26 cellular contexts compared by ENCODE assay signal in genomic region chr20:3245156-3245555, GRCh38. TPM values are rescaled to one million over a fixed set of nuclear protein-coding genes. Genes with fewer than 3 reads are reported as not detected.
DNase-seq lines count a peak whose midpoint lies in the region; ATAC-seq, FAIRE-seq and TF ChIP-seq lines count a peak whose summit lies in the region.
"Had no signal": no experiment of that assay in that cellular context is flagged by ENCODE, and none has a peak within 500 bp of the region (broad histone marks: within the 10 kb centered on the region; RNA-seq: fewer than 3 reads in every experiment).

No MANE protein-coding gene starts in this region.

- intact Hi-C loops in HepG2 (cut with micrococcal nuclease; ENCODE audit: unreplicated experiment) (loop anchor here (10.0 kb wide), 1 partner anchor 80 kb away; no protein-coding TSS in a partner anchor), right lobe of liver (cut with DNase I) (no loop called here), tibial artery (cut with DNase I; ENCODE audit: low total_unique reads) (no loop called here)

- H3K36me3 Mint-ChIP-seq in T-helper 17 cell (ENCODE audit: low read depth) (no peaks in the 10 kb centered on the region), progenitor cell of endocrine pancreas (ENCODE audit: insufficient read depth) (peaks cover 4% of the 10 kb centered on the region), endodermal cell (ENCODE audit: low read depth) (no peaks in the 10 kb centered on the region)
- no peaks in the 10 kb centered on the region for H3K36me3 Mint-ChIP-seq in activated naive CD4-positive, alpha-beta T cell treated with anti-CD3 and anti-CD28 coated beads, Interleukin-2, amount 10 ng/mL, durations not matched to agents 7 days and 5 days
- H3K36me3 Mint-ChIP-seq: CD8-positive, alpha-beta memory T cell had no signal

- H3K4me1 ChIP-seq in HepG2 (ENCODE audit: insufficient read depth, low read length) (peaks cover 69% of the 10 kb centered on the region), right lobe of liver (peaks cover 0 to 8% (median 0%) of the 10 kb centered on the region in 4 donors), endodermal cell (ENCODE audit: control insufficient read depth, insufficient read depth, low read length) (no peaks in the 10 kb centered on the region), tibial artery (peaks cover 0 to 22% (median 17%) of the 10 kb centered on the region in 4 donors)
- H3K4me1 ChIP-seq: BE2C had no signal

- H3K4me3 ChIP-seq in HepG2 (replicated peaks in 1 of 3; ENCODE audit: insufficient read depth in 1 of 3, low read depth in 2 of 3, low read length in 3 of 3) (no peak overlapping the region), right lobe of liver (no peak overlapping the region), endodermal cell (ENCODE audit: low read length) (no peak overlapping the region), tibial artery (no peak overlapping the region)
- H3K4me3 ChIP-seq: BLaER1 treated with 17β-estradiol and CSF1 and Interleukin-3, amounts not matched to agents 10 nM and 100 nM; GM23338 had no signal

- no peak overlapping the region for H3K27ac Mint-ChIP-seq in T-helper 17 cell
- peak overlapping the region; percentile 88 for H3K27ac Mint-ChIP-seq in progenitor cell of endocrine pancreas
- no peak overlapping the region for H3K27ac Mint-ChIP-seq in endodermal cell
- no peak overlapping the region for H3K27ac Mint-ChIP-seq in activated naive CD4-positive, alpha-beta T cell treated with anti-CD3 and anti-CD28 coated beads, Interleukin-2, amount 10 ng/mL, durations not matched to agents 7 days and 5 days
- H3K27ac Mint-ChIP-seq: CD14-positive monocyte; CD4-positive, alpha-beta T cell; GM23338; H9 had no signal

- no peaks in the 10 kb centered on the region for H4K20me1 ChIP-seq in HepG2 (ENCODE audit: insufficient read depth, low read length)

- H3K27me3 ChIP-seq in HepG2 (ENCODE audit: control insufficient read depth in 1 of 2, insufficient read depth in 2 of 2, low read length in 2 of 2) = peaks cover 3 to 24% of the 10 kb centered on the region in 2 experiments; a peak in 4 of 5 replicates
- H3K27me3 ChIP-seq in right lobe of liver = no peaks in the 10 kb centered on the region
- H3K27me3 ChIP-seq in endodermal cell (ENCODE audit: control insufficient read depth, insufficient read depth, low read length, poor library complexity, severe bottlenecking) = peaks cover 39% of the 10 kb centered on the region
- H3K27me3 ChIP-seq in tibial artery = peaks cover 0 to 25% of the 10 kb centered on the region in 2 donors

- peaks cover 3% of the 10 kb centered on the region for H3K4me1 Mint-ChIP-seq in T-helper 17 cell
- H3K4me1 Mint-ChIP-seq in progenitor cell of endocrine pancreas (ENCODE audit: low read depth) = no peaks in the 10 kb centered on the region
- H3K4me1 Mint-ChIP-seq in endodermal cell = peaks cover 4% of the 10 kb centered on the region
- H3K4me1 Mint-ChIP-seq in activated naive CD4-positive, alpha-beta T cell treated with anti-CD3 and anti-CD28 coated beads, Interleukin-2, amount 10 ng/mL, durations not matched to agents 7 days and 5 days = peaks cover 7% of the 10 kb centered on the region

- H3K36me3 ChIP-seq in HepG2 (replicated peaks in 1 of 2; ENCODE audit: control insufficient read depth in 1 of 2, insufficient read depth in 2 of 2, low read length in 2 of 2) = no peaks in the 10 kb centered on the region
- H3K36me3 ChIP-seq in right lobe of liver = no peaks in the 10 kb centered on the region
- no peaks in the 10 kb centered on the region for H3K36me3 ChIP-seq in endodermal cell (ENCODE audit: control insufficient read depth, insufficient read depth, low read length)
- H3K36me3 ChIP-seq in tibial artery = no peaks in the 10 kb centered on the region
- H3K36me3 ChIP-seq: BE2C had no signal

- peak overlapping the region; percentile 41 for H3K4me3 Mint-ChIP-seq in T-helper 17 cell
- no peak overlapping the region for H3K4me3 Mint-ChIP-seq in progenitor cell of endocrine pancreas (ENCODE audit: low read depth)
- H3K4me3 Mint-ChIP-seq in endodermal cell = no peak overlapping the region
- H3K4me3 Mint-ChIP-seq in activated naive CD4-positive, alpha-beta T cell treated with anti-CD3 and anti-CD28 coated beads, Interleukin-2, amount 10 ng/mL, durations not matched to agents 7 days and 5 days = no peak overlapping the region
- H3K4me3 Mint-ChIP-seq: CD4-positive, alpha-beta T cell; CD8-positive, alpha-beta memory T cell; GM23338; H9 had no signal

- CTCF ChIA-PET in HepG2 (lab: Yijun Ruan, JAX; ENCODE audit: low intra/inter-chr PET ratio, low total read pairs) = no interaction called here
- CTCF ChIA-PET in activated naive CD4-positive, alpha-beta T cell treated with anti-CD3 and anti-CD28 coated beads, Interleukin-2, amount 10 ng/mL, durations not matched to agents 7 days and 5 days (lab: Charles Lee) = no interaction called here

- peak; percentile 54 for DNase-seq in HepG2 (ENCODE audit: low spot score)
- DNase-seq in right lobe of liver = no peak
- DNase-seq in T-helper 17 cell = no peak
- DNase-seq in progenitor cell of endocrine pancreas (ENCODE audit: low spot score, unreplicated experiment) = no peak
- no peak for DNase-seq in endodermal cell
- DNase-seq in activated naive CD4-positive, alpha-beta T cell treated with anti-CD3 and anti-CD28 coated beads, Interleukin-2, amount 10 ng/mL, durations not matched to agents 7 days and 5 days = no peak
- DNase-seq in tibial artery = no peak
- DNase-seq in AG20443 (ENCODE audit: low spot score) = no peak
- DNase-seq: AML-193; BE2C; CD4-positive, alpha-beta T cell; CD8-positive, alpha-beta memory T cell; DMS 273 treated with DMSO at 0.1 percent for 48 hours; DMS79; EL; GF-D8; H9 had no signal

- H2AFZ ChIP-seq in HepG2 (ENCODE audit: low read length) = no peak overlapping the region
- H2AFZ ChIP-seq: GM23338 had no signal

- no TSS peak for BruUV-seq in HepG2 (replicated peaks; lab: Mats Ljungman, UMichigan)

- H3K27ac ChIP-seq in HepG2 (ENCODE audit: extremely low read length, insufficient read depth, low read length) (no peak overlapping the region), right lobe of liver (no peak overlapping the region), endodermal cell (ENCODE audit: low read depth, low read length) (no peak overlapping the region), tibial artery (no peak overlapping the region)
- H3K27ac ChIP-seq: 22Rv1; BLaER1 treated with 17β-estradiol and CSF1 and Interleukin-3, amounts not matched to agents 10 nM and 100 nM had no signal

- H3K79me2 ChIP-seq in HepG2 (ENCODE audit: insufficient read depth, low read length) = no peaks in the 10 kb centered on the region

- in situ Hi-C loops in HepG2 (cut with HindIII; ENCODE audit: extremely low pct_ligation_motif_present, low pct_unique_long_range_greater_than_20kb) = no loop called here

- TF ChIP-seq EP300 in HepG2 (IDR thresholded peaks at IDR 0.05; ENCODE audit: low read depth in 2 of 2, low read length in 2 of 2) (no peak), HepG2 (CRISPR knock-in tag; IDR thresholded peaks at IDR 0.05; ENCODE audit: borderline replicate concordance) (no peak)

- H3K27me3 Mint-ChIP-seq in T-helper 17 cell (peaks cover 21% of the 10 kb centered on the region), progenitor cell of endocrine pancreas (peaks cover 65% of the 10 kb centered on the region), endodermal cell (ENCODE audit: insufficient read depth) (peaks cover 65% of the 10 kb centered on the region)
- peaks cover 91% of the 10 kb centered on the region for H3K27me3 Mint-ChIP-seq in activated naive CD4-positive, alpha-beta T cell treated with anti-CD3 and anti-CD28 coated beads, Interleukin-2, amount 10 ng/mL, durations not matched to agents 7 days and 5 days

- POLR2A ChIA-PET in HepG2 (lab: Yijun Ruan, JAX) = interaction anchor here (4.6 to 7.9 kb wide), 2 partner anchors 22 to 24 kb away, joined by 26 to 110 read pairs; no protein-coding TSS in a partner anchor

- no peak for TF ChIP-seq RAD21 in HepG2 (CRISPR knock-in tag; IDR thresholded peaks at IDR 0.05)

- H3K4me2 ChIP-seq in HepG2 (ENCODE audit: low read depth, low read length) = no peak overlapping the region; the same call in 1 of the 2 replicates
- H3K4me2 ChIP-seq: BLaER1 treated with 17β-estradiol and CSF1 and Interleukin-3, amounts not matched to agents 10 nM and 100 nM; GM23338 had no signal

- H3K9me3 ChIP-seq in HepG2 (ENCODE audit: low read length) (no peaks in the 10 kb centered on the region), right lobe of liver (no peaks in the 10 kb centered on the region), T-helper 17 cell (ENCODE audit: control insufficient read depth, low read length, poor library complexity, severe bottlenecking) (no peaks in the 10 kb centered on the region), endodermal cell (ENCODE audit: control insufficient read depth, low read length) (no peaks in the 10 kb centered on the region), tibial artery (no peaks in the 10 kb centered on the region)
- H3K9me3 ChIP-seq: BE2C; BLaER1 treated with 17β-estradiol and CSF1 and Interleukin-3, amounts not matched to agents 10 nM and 100 nM had no signal

- H3K9me3 Mint-ChIP-seq in progenitor cell of endocrine pancreas (ENCODE audit: low read depth) = no peaks in the 10 kb centered on the region
- no peaks in the 10 kb centered on the region for H3K9me3 Mint-ChIP-seq in endodermal cell
- no peaks in the 10 kb centered on the region for H3K9me3 Mint-ChIP-seq in activated naive CD4-positive, alpha-beta T cell treated with anti-CD3 and anti-CD28 coated beads, Interleukin-2, amount 10 ng/mL, durations not matched to agents 7 days and 5 days
- H3K9me3 Mint-ChIP-seq: CD4-positive, alpha-beta T cell; CD8-positive, alpha-beta memory T cell; GM23338; H9 had no signal

- ATAC-seq in HepG2 (no peak), right lobe of liver (no peak), T-helper 17 cell (no peak)
- ATAC-seq: GM23338, HCT116 had no signal

- no peak for FAIRE-seq in HepG2 (lab: Jason Lieb, UNC)
- FAIRE-seq: A204.1, D721Med, GM12891, GM18507 had no signal

- 4% methylated on average over 2 of the region's 2 CpGs for WGBS in HepG2 (ENCODE audit: low lambda C conversion rate)
- 53% methylated on average over 2 of the region's 2 CpGs for WGBS in right lobe of liver (ENCODE audit: insufficient coverage, low coverage, low lambda C conversion rate, missing lambda C conversion rate)
- WGBS in endodermal cell (ENCODE audit: insufficient coverage in 1 of 2, insufficient read length in 1 of 2), 2 experiments = 93% methylated on average over 2 of the region's 2 CpGs; no CpG with 5 or more reads in 1 of the 2 experiments

- H3K9ac ChIP-seq in HepG2 (ENCODE audit: insufficient read depth, low read depth, low read length) = no peak overlapping the region
- H3K9ac ChIP-seq in endodermal cell (ENCODE audit: extremely low read depth, low read length, poor library complexity, severe bottlenecking) = no peak overlapping the region
- H3K9ac ChIP-seq: BLaER1 treated with 17β-estradiol and CSF1 and Interleukin-3, amounts not matched to agents 10 nM and 100 nM had no signal

- no peak for TF ChIP-seq CTCF in HepG2 (CRISPR knock-in tag; IDR thresholded peaks at IDR 0.05)
- no peak for TF ChIP-seq CTCF in right lobe of liver (IDR thresholded peaks at IDR 0.05)
- no peak for TF ChIP-seq CTCF in progenitor cell of endocrine pancreas (IDR thresholded peaks at IDR 0.05; ENCODE audit: unreplicated experiment)
- no peak for TF ChIP-seq CTCF in endodermal cell (conservative IDR thresholded peaks at IDR 0.05)
- no peak for TF ChIP-seq CTCF in tibial artery (IDR thresholded peaks at IDR 0.05)

- TF ChIP-seq POLR2A in HepG2 (IDR thresholded peaks at IDR 0.05; ENCODE audit: insufficient read depth in 1 of 2, low read depth in 2 of 2, low read length in 2 of 2) = no peak
- TF ChIP-seq POLR2A in right lobe of liver (IDR thresholded peaks at IDR 0.05) = no peak

RNA-seq across cellular contexts. Expression of gene SLC4A11, which starts 6.2 kb away (rescaled TPM):
- total RNA-seq in HepG2 (2016; rRNA removed; fragmentation: Illumina TruSeq; extraction: Trizol) = 1.1 and 3.9 TPM in 2 replicates
- total RNA-seq in HepG2 (2016; cell fraction: cytosol; rRNA removed; fragmentation: Illumina TruSeq; extraction: Trizol; ENCODE audit: low read depth) = 0.30 and 1.1 TPM in 2 replicates
- 0.82 and 4.9 TPM in 2 replicates for total RNA-seq in HepG2 (2016; cell fraction: insoluble cytoplasmic fraction; rRNA removed; fragmentation: Illumina TruSeq; extraction: Trizol)
- total RNA-seq in HepG2 (2016; cell fraction: membrane; rRNA removed; fragmentation: Illumina TruSeq; extraction: Trizol) = 1.4 and 1.8 TPM in 2 replicates
- total RNA-seq in HepG2 (2016; cell fraction: nucleus; rRNA removed; fragmentation: Illumina TruSeq; extraction: Trizol) = 5.0 and 8.1 TPM in 2 replicates
- 24.7 and 27.0 TPM in 2 replicates for polyA plus RNA-seq in HepG2 (2011; rRNA removed)
- 6.2 and 8.6 TPM in 2 replicates for polyA plus RNA-seq in HepG2 (2011; cell fraction: cytosol; rRNA removed)
- 212 and 304 TPM in 2 replicates for polyA plus RNA-seq in HepG2 (2011; cell fraction: nucleus; rRNA removed)
- 9.7 and 13.8 TPM in 2 replicates for polyA plus RNA-seq in HepG2 (2012)
- polyA plus RNA-seq in HepG2 (2016; cell fraction: cytosol; fragmentation: Illumina TruSeq; extraction: Trizol; ENCODE audit: low read depth) = 0.50 and 0.84 TPM in 2 replicates
- polyA plus RNA-seq in HepG2 (2016; cell fraction: insoluble cytoplasmic fraction; fragmentation: Illumina TruSeq; extraction: Trizol; ENCODE audit: low read depth) = 1.1 and 1.8 TPM in 2 replicates
- polyA plus RNA-seq in HepG2 (2016; cell fraction: membrane; fragmentation: Illumina TruSeq; extraction: Trizol; ENCODE audit: low read depth) = 0.65 and 0.70 TPM in 2 replicates
- 16.5 and 18.2 TPM in 2 replicates for polyA plus RNA-seq in HepG2 (2016; cell fraction: nucleus; fragmentation: Illumina TruSeq; extraction: Trizol; ENCODE audit: insufficient read depth, low read depth)
- polyA minus RNA-seq in HepG2 (2011; rRNA and poly(A)+ RNA removed; ENCODE audit: low replicate concordance) = 1.9 and 33.5 TPM in 2 replicates
- polyA minus RNA-seq in HepG2 (2011; cell fraction: cytosol; rRNA and poly(A)+ RNA removed) = 10.2 and 17.1 TPM in 2 replicates
- polyA minus RNA-seq in HepG2 (2011; cell fraction: nucleus; rRNA and poly(A)+ RNA removed) = 44.0 and 47.5 TPM in 2 replicates
- total RNA-seq in right lobe of liver = under 1 TPM in 5 of 6 experiments, not detected in 1; 0.11 to 0.40 (median 0.18) TPM
- total RNA-seq in T-helper 17 cell = 1 to 10 TPM in 1 of 2 donors, under 1 TPM in 1; 0.37 to 1.3 TPM
- 1.9 and 2.0 TPM in 2 replicates for total RNA-seq in progenitor cell of endocrine pancreas
- 10 to 100 TPM in 1 of 2 donors, 1 to 10 TPM in 1; 3.8 to 12.4 TPM for total RNA-seq in endodermal cell
- 2.7 TPM for polyA plus RNA-seq in endodermal cell (2013, experiment 1 of 2)
- polyA plus RNA-seq in endodermal cell (2013, experiment 2 of 2) = 2.3 TPM

RNA-seq across cellular contexts. Expression of gene ITPA, which starts 35.9 kb away (rescaled TPM):
- 101 and 103 TPM in 2 replicates for total RNA-seq in HepG2 (2016; rRNA removed; fragmentation: Illumina TruSeq; extraction: Trizol)
- 30.5 and 31.5 TPM in 2 replicates for total RNA-seq in HepG2 (2016; cell fraction: cytosol; rRNA removed; fragmentation: Illumina TruSeq; extraction: Trizol; ENCODE audit: low read depth)
- 108 TPM in 2 replicates for total RNA-seq in HepG2 (2016; cell fraction: insoluble cytoplasmic fraction; rRNA removed; fragmentation: Illumina TruSeq; extraction: Trizol)
- 45.6 and 53.1 TPM in 2 replicates for total RNA-seq in HepG2 (2016; cell fraction: membrane; rRNA removed; fragmentation: Illumina TruSeq; extraction: Trizol)
- total RNA-seq in HepG2 (2016; cell fraction: nucleus; rRNA removed; fragmentation: Illumina TruSeq; extraction: Trizol) = 51.5 and 65.6 TPM in 2 replicates
- polyA plus RNA-seq in HepG2 (2011; rRNA removed) = 60.1 and 73.4 TPM in 2 replicates
- 53.2 and 73.4 TPM in 2 replicates for polyA plus RNA-seq in HepG2 (2011; cell fraction: cytosol; rRNA removed)
- 110 and 129 TPM in 2 replicates for polyA plus RNA-seq in HepG2 (2011; cell fraction: nucleus; rRNA removed)
- polyA plus RNA-seq in HepG2 (2012) = 55.6 and 63.4 TPM in 2 replicates
- 27.3 and 27.6 TPM in 2 replicates for polyA plus RNA-seq in HepG2 (2016; cell fraction: cytosol; fragmentation: Illumina TruSeq; extraction: Trizol; ENCODE audit: low read depth)
- 106 and 109 TPM in 2 replicates for polyA plus RNA-seq in HepG2 (2016; cell fraction: insoluble cytoplasmic fraction; fragmentation: Illumina TruSeq; extraction: Trizol; ENCODE audit: low read depth)
- 28.9 and 33.4 TPM in 2 replicates for polyA plus RNA-seq in HepG2 (2016; cell fraction: membrane; fragmentation: Illumina TruSeq; extraction: Trizol; ENCODE audit: low read depth)
- 144 and 151 TPM in 2 replicates for polyA plus RNA-seq in HepG2 (2016; cell fraction: nucleus; fragmentation: Illumina TruSeq; extraction: Trizol; ENCODE audit: insufficient read depth, low read depth)
- 24.1 and 25.5 TPM in 2 replicates for polyA minus RNA-seq in HepG2 (2011; rRNA and poly(A)+ RNA removed; ENCODE audit: low replicate concordance)
- 15.4 and 25.9 TPM in 2 replicates for polyA minus RNA-seq in HepG2 (2011; cell fraction: cytosol; rRNA and poly(A)+ RNA removed)
- polyA minus RNA-seq in HepG2 (2011; cell fraction: nucleus; rRNA and poly(A)+ RNA removed) = 23.0 and 28.2 TPM in 2 replicates
- 10 to 100 TPM; 17.5 to 38.8 (median 26.7) TPM for total RNA-seq in right lobe of liver
- 10 to 100 TPM; 39.5 to 41.4 TPM for total RNA-seq in T-helper 17 cell
- 62.3 and 67.8 TPM in 2 replicates for total RNA-seq in progenitor cell of endocrine pancreas
- 10 to 100 TPM; 50.8 to 53.6 TPM for total RNA-seq in endodermal cell
- polyA plus RNA-seq in endodermal cell (2013, experiment 1 of 2) = 47.9 TPM
- polyA plus RNA-seq in endodermal cell (2013, experiment 2 of 2) = 37.1 TPM

RNA-seq across cellular contexts. Expression of gene DDRGK1, which starts 40.7 kb away (rescaled TPM):
- 75.4 and 149 TPM in 2 replicates for total RNA-seq in HepG2 (2016; rRNA removed; fragmentation: Illumina TruSeq; extraction: Trizol)
- 59.4 and 65.6 TPM in 2 replicates for total RNA-seq in HepG2 (2016; cell fraction: cytosol; rRNA removed; fragmentation: Illumina TruSeq; extraction: Trizol; ENCODE audit: low read depth)
- 69.3 and 161 TPM in 2 replicates for total RNA-seq in HepG2 (2016; cell fraction: insoluble cytoplasmic fraction; rRNA removed; fragmentation: Illumina TruSeq; extraction: Trizol)
- 57.6 and 58.7 TPM in 2 replicates for total RNA-seq in HepG2 (2016; cell fraction: membrane; rRNA removed; fragmentation: Illumina TruSeq; extraction: Trizol)
- 105 and 136 TPM in 2 replicates for total RNA-seq in HepG2 (2016; cell fraction: nucleus; rRNA removed; fragmentation: Illumina TruSeq; extraction: Trizol)
- 96.7 and 116 TPM in 2 replicates for polyA plus RNA-seq in HepG2 (2011; rRNA removed)
- 133 and 142 TPM in 2 replicates for polyA plus RNA-seq in HepG2 (2011; cell fraction: cytosol; rRNA removed)
- 122 and 134 TPM in 2 replicates for polyA plus RNA-seq in HepG2 (2011; cell fraction: nucleus; rRNA removed)
- 104 and 147 TPM in 2 replicates for polyA plus RNA-seq in HepG2 (2012)
- 51.1 and 51.9 TPM in 2 replicates for polyA plus RNA-seq in HepG2 (2016; cell fraction: cytosol; fragmentation: Illumina TruSeq; extraction: Trizol; ENCODE audit: low read depth)
- polyA plus RNA-seq in HepG2 (2016; cell fraction: insoluble cytoplasmic fraction; fragmentation: Illumina TruSeq; extraction: Trizol; ENCODE audit: low read depth) = 80.6 and 85.9 TPM in 2 replicates
- polyA plus RNA-seq in HepG2 (2016; cell fraction: membrane; fragmentation: Illumina TruSeq; extraction: Trizol; ENCODE audit: low read depth) = 52.8 and 53.4 TPM in 2 replicates
- polyA plus RNA-seq in HepG2 (2016; cell fraction: nucleus; fragmentation: Illumina TruSeq; extraction: Trizol; ENCODE audit: insufficient read depth, low read depth) = 240 and 250 TPM in 2 replicates
- polyA minus RNA-seq in HepG2 (2011; rRNA and poly(A)+ RNA removed; ENCODE audit: low replicate concordance) = 19.0 and 51.1 TPM in 2 replicates
- 40.1 and 44.2 TPM in 2 replicates for polyA minus RNA-seq in HepG2 (2011; cell fraction: cytosol; rRNA and poly(A)+ RNA removed)
- polyA minus RNA-seq in HepG2 (2011; cell fraction: nucleus; rRNA and poly(A)+ RNA removed) = 48.9 and 52.6 TPM in 2 replicates
- 10 to 100 TPM; 55.0 to 76.1 (median 60.1) TPM for total RNA-seq in right lobe of liver
- 10 to 100 TPM; 43.7 to 45.6 TPM for total RNA-seq in T-helper 17 cell
- total RNA-seq in progenitor cell of endocrine pancreas = 73.0 and 78.0 TPM in 2 replicates
- 10 to 100 TPM; 55.0 to 59.3 TPM for total RNA-seq in endodermal cell
- polyA plus RNA-seq in endodermal cell (2013, experiment 1 of 2) = 45.8 TPM
- polyA plus RNA-seq in endodermal cell (2013, experiment 2 of 2) = 38.0 TPM
